Comparison of ENCODE assay signal across 18 cellular contexts in the genomic region with DNA sequence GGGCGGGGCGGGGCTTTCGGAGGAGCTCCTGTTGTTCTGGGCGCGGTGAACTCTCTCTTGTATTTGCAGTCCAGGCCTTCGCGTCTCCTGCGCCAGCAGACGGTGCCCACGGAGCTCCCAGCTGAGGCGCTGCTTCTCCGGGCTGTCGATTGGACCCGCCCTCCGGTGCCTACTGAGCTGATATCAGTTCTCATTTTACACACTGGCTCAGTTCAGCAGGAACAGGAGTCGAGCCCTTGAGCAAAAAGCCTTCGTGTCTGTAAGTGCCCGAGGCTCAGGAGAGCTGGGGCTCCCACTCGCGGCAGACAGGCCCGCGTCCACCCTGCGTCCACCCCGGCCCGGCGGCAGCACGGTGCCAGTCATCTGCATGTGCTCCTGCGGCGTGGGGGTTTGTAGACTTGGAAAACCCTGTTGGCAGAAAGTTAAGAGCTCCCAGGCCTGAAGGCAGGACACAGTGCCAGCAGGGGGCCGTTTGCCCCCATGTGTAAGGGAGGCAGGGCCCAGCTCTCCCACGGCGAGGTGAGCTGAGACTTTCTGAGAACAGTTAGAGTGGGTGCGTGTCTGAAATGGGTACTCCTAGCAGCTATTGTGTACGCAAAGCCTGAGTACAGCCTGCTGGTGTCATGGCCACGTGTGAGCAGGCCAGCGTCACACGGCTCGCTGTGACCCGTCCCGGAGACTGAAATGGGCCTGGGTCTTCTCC.
A peak's percentile ranks its signal among the peaks of the same experiment; 100 is the strongest.
DNase-seq lines count a peak whose midpoint lies in the region; ATAC-seq, FAIRE-seq and TF ChIP-seq lines count a peak whose summit lies in the region.
"Had no signal": no experiment of that assay in that cellular context is flagged by ENCODE, and none has a peak within 500 bp of the region (broad histone marks: within the 10 kb centered on the region; RNA-seq: fewer than 3 reads in every experiment).

No MANE protein-coding gene starts in this region.

- in situ Hi-C loops in gastrocnemius medialis (cut with MboI; ENCODE audit: low sequenced_read_pairs in 4 of 4) = no loop called here

- no peak for ATAC-seq in A549
- ATAC-seq in gastrocnemius medialis = peak; percentile 18 to 47

- no peak for TF ChIP-seq CTCF in A549 (IDR thresholded peaks at IDR 0.05)
- peak; percentile 33 for TF ChIP-seq CTCF in chondrocyte (IDR thresholded peaks at IDR 0.05)
- TF ChIP-seq CTCF in gastrocnemius medialis (IDR thresholded peaks at IDR 0.05 in 4 of 5, conservative IDR thresholded peaks at IDR 0.05 in 1 of 5) = peak in 2 of 5 experiments; percentile 6 to 14

- TF ChIP-seq POLR2A in A549 (IDR thresholded peaks at IDR 0.05; ENCODE audit: low read length) (no peak), gastrocnemius medialis (IDR thresholded peaks at IDR 0.05) (peak; percentile 12 to 23)

- H3K27me3 Mint-ChIP-seq in chondrocyte (ENCODE audit: low read depth) = no peaks in the 10 kb centered on the region
- H3K27me3 Mint-ChIP-seq: activated CD4-positive, alpha-beta memory T cell treated with anti-CD3 and anti-CD28 coated beads for 36 hours; memory B cell had no signal

- no peaks in the 10 kb centered on the region for H3K79me2 ChIP-seq in mesendoderm (ENCODE audit: control insufficient read depth, insufficient read depth, low read length)

- FAIRE-seq in A549 (lab: Jason Lieb, UNC) = no peak

- H4K8ac ChIP-seq in mesendoderm (ENCODE audit: low read depth, low read length) = no peak overlapping the region

- H3K4me2 ChIP-seq in A549 (0 out of 3 replicates have a peak overlapping the region, but pooled peaks have one; percentile 14), mesendoderm (ENCODE audit: low read length) (no peak overlapping the region)

- H3K4me3 ChIP-seq in A549 = no peak overlapping the region
- no peak overlapping the region for H3K4me3 ChIP-seq in gastrocnemius medialis
- H3K4me3 ChIP-seq in mesendoderm (ENCODE audit: low read length) = no peak overlapping the region

- H3K4me1 Mint-ChIP-seq in chondrocyte (ENCODE audit: low read depth) = peaks cover 55% of the 10 kb centered on the region
- H3K4me1 Mint-ChIP-seq: memory B cell had no signal

- CTCF ChIA-PET in A549 (lab: Yijun Ruan, JAX) = interaction anchor here (0.8 to 2.2 kb wide), 10 partner anchors 10 to 418 kb away, joined by 3 to 7 read pairs (median 4); no protein-coding TSS in a partner anchor

- POLR2A ChIA-PET in A549 (lab: Yijun Ruan, JAX) = interaction anchor here (0.6 kb wide), 1 partner anchor 417 kb away, joined by 3 read pairs; no protein-coding TSS in a partner anchor

- no peak overlapping the region for H3K9ac ChIP-seq in mesendoderm (ENCODE audit: low read length)

- no peak overlapping the region for H3K56ac ChIP-seq in mesendoderm (ENCODE audit: low read length)

- H2BK120ac ChIP-seq in mesendoderm (ENCODE audit: low read depth, low read length) = no peak overlapping the region

- peak overlapping the region; percentile 51 for H3K27ac Mint-ChIP-seq in chondrocyte (ENCODE audit: unreplicated experiment)
- H3K27ac Mint-ChIP-seq: activated CD4-positive, alpha-beta memory T cell treated with anti-CD3 and anti-CD28 coated beads for 36 hours; memory B cell had no signal

- H2AK5ac ChIP-seq in mesendoderm (ENCODE audit: low read length) = no peak overlapping the region

- no peak overlapping the region for H4K5ac ChIP-seq in mesendoderm (ENCODE audit: low read length)

- no peak overlapping the region for H3K23ac ChIP-seq in mesendoderm (ENCODE audit: low read length)

- 89% methylated on average over 35 of the region's 40 CpGs for WGBS in A549 (ENCODE audit: missing lambda C conversion rate)
- no CpG with 5 or more reads among the region's 40 CpGs for WGBS in mesendoderm (ENCODE audit: extremely low coverage, insufficient coverage, low lambda C conversion rate)

- H2BK5ac ChIP-seq in mesendoderm (ENCODE audit: low read length) = no peak overlapping the region

- H3K9me3 ChIP-seq in A549 (no peaks in the 10 kb centered on the region), gastrocnemius medialis (no peaks in the 10 kb centered on the region)

- no peak overlapping the region for H3K18ac ChIP-seq in mesendoderm (ENCODE audit: low read length)

- H3K9me3 Mint-ChIP-seq in chondrocyte (ENCODE audit: low read depth) = no peaks in the 10 kb centered on the region
- H3K9me3 Mint-ChIP-seq: activated CD4-positive, alpha-beta memory T cell treated with anti-CD3 and anti-CD28 coated beads for 36 hours; memory B cell had no signal

- H3K27ac ChIP-seq in A549 (peak overlapping the region in 1 of 2 experiments; percentile 47; a peak in 3 of 6 replicates), layer of hippocampus (ENCODE audit: low read depth, low read length) (peak overlapping the region; percentile 98), gastrocnemius medialis (peak overlapping the region; percentile 84 to 96 (median 91)), mesendoderm (ENCODE audit: low read depth, low read length) (no peak overlapping the region)

- intact Hi-C loops in gastrocnemius medialis (cut with DNase I; ENCODE audit: low total_unique reads) = loop anchor here (2.0 kb wide), 1 partner anchor 41 kb away; no protein-coding TSS in a partner anchor

- peaks cover 2% of the 10 kb centered on the region for H3K79me1 ChIP-seq in mesendoderm (ENCODE audit: low read length)

- H3K36me3 ChIP-seq in gastrocnemius medialis (peaks cover 0 to 16% of the 10 kb centered on the region in 2 donors), mesendoderm (ENCODE audit: control insufficient read depth, insufficient read depth, low read length) (peaks cover 6% of the 10 kb centered on the region)

- H3K27me3 ChIP-seq in layer of hippocampus (ENCODE audit: control insufficient read depth, insufficient read depth, low read length) (no peaks in the 10 kb centered on the region), gastrocnemius medialis (no peaks in the 10 kb centered on the region), mesendoderm (ENCODE audit: insufficient read depth, low read length, poor library complexity) (no peaks in the 10 kb centered on the region)

- no peak for TF ChIP-seq RAD21 in A549 (conservative IDR thresholded peaks at IDR 0.05 in 1 of 2, IDR thresholded peaks at IDR 0.05 in 1 of 2)

- peaks cover 93% of the 10 kb centered on the region for H3K4me1 ChIP-seq in A549
- H3K4me1 ChIP-seq in gastrocnemius medialis = peaks cover 80% of the 10 kb centered on the region in 2 donors
- no peaks in the 10 kb centered on the region for H3K4me1 ChIP-seq in mesendoderm (ENCODE audit: control insufficient read depth, low read depth, low read length)

- no peak overlapping the region for H2BK15ac ChIP-seq in mesendoderm (replicated peaks; ENCODE audit: low read depth)

- H3K4ac ChIP-seq in mesendoderm (ENCODE audit: low read depth, low read length) = no peak overlapping the region

- H3K4me3 Mint-ChIP-seq in chondrocyte (ENCODE audit: unreplicated experiment) = no peak overlapping the region
- H3K4me3 Mint-ChIP-seq: activated CD4-positive, alpha-beta memory T cell treated with anti-CD3 and anti-CD28 coated beads for 36 hours; memory B cell had no signal

- H3K36me3 Mint-ChIP-seq in chondrocyte (ENCODE audit: low read depth) = peaks cover 56% of the 10 kb centered on the region

- DNase-seq in A549 (ENCODE audit: low read depth in 1 of 2, low spot score in 1 of 2) (no peak), chondrocyte (ENCODE audit: low spot score) (peak; percentile 87), gastrocnemius medialis (peak; percentile 77), NCI-H1105 (lab: John Stamatoyannopoulos, UW) (no peak), SHP77 treated with DMSO at 0.1 percent for 48 hours (lab: John Stamatoyannopoulos, UW) (no peak), mesendoderm (no peak)
- DNase-seq in activated CD4-positive, alpha-beta T cell treated with anti-CD3 and anti-CD28 coated beads, Interleukin-2, amount 50 U/mL, for 4 hours = no peak
- DNase-seq: activated CD4-positive, alpha-beta memory T cell treated with anti-CD3 and anti-CD28 coated beads for 36 hours; activated naive CD4-positive, alpha-beta T cell treated with Interleukin-2 at 50 U/mL for 16 hours; cerebellar nuclear complex; COR-L47; IMR-90; NCI-H146; NCI-H774; SIG-M5; T1000 had no signal

- TF ChIP-seq EP300 in A549 (IDR thresholded peaks at IDR 0.05) = no peak

TF ChIP-seq in A549, 52 proteins besides CTCF, POLR2A, EP300 and RAD21 (continues in another document):
- no peak for TF ChIP-seq EHMT2 (IDR thresholded peaks at IDR 0.05; ENCODE audit: low read depth)
- TF ChIP-seq, protein P1, sequence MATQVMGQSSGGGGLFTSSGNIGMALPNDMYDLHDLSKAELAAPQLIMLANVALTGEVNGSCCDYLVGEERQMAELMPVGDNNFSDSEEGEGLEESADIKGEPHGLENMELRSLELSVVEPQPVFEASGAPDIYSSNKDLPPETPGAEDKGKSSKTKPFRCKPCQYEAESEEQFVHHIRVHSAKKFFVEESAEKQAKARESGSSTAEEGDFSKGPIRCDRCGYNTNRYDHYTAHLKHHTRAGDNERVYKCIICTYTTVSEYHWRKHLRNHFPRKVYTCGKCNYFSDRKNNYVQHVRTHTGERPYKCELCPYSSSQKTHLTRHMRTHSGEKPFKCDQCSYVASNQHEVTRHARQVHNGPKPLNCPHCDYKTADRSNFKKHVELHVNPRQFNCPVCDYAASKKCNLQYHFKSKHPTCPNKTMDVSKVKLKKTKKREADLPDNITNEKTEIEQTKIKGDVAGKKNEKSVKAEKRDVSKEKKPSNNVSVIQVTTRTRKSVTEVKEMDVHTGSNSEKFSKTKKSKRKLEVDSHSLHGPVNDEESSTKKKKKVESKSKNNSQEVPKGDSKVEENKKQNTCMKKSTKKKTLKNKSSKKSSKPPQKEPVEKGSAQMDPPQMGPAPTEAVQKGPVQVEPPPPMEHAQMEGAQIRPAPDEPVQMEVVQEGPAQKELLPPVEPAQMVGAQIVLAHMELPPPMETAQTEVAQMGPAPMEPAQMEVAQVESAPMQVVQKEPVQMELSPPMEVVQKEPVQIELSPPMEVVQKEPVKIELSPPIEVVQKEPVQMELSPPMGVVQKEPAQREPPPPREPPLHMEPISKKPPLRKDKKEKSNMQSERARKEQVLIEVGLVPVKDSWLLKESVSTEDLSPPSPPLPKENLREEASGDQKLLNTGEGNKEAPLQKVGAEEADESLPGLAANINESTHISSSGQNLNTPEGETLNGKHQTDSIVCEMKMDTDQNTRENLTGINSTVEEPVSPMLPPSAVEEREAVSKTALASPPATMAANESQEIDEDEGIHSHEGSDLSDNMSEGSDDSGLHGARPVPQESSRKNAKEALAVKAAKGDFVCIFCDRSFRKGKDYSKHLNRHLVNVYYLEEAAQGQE (IDR thresholded peaks at IDR 0.05) = no peak
- no peak for TF ChIP-seq RNF2 (IDR thresholded peaks at IDR 0.05; ENCODE audit: borderline replicate concordance, low read depth)
- no peak for TF ChIP-seq CBX2 (IDR thresholded peaks at IDR 0.05; ENCODE audit: borderline replicate concordance, low read depth)
- TF ChIP-seq TP53 (CRISPR knock-in tag; IDR thresholded peaks at IDR 0.05) = no peak
- no peak for TF ChIP-seq FOSB (CRISPR knock-in tag; IDR thresholded peaks at IDR 0.05)

Comparison
In these comparisons a context has a peak if more than half of its experiments do, and no peak if none do; other contexts are left out.
1. ATAC-seq: peak in gastrocnemius medialis (2 of 2); none in A549 (0 of 2).
2. DNase-seq: peak in chondrocyte (single experiment) and gastrocnemius medialis (2 of 2); none in A549 (0 of 2), NCI-H1105 (single experiment), activated CD4-positive, alpha-beta T cell treated with anti-CD3 and anti-CD28 coated beads, Interleukin-2, amount 50 U/mL, for 4 hours (0 of 2), SHP77 treated with DMSO at 0.1 percent for 48 hours (single experiment) and mesendoderm (single experiment).